ENCODE assay signal across 19 cellular contexts in the genomic region with DNA sequence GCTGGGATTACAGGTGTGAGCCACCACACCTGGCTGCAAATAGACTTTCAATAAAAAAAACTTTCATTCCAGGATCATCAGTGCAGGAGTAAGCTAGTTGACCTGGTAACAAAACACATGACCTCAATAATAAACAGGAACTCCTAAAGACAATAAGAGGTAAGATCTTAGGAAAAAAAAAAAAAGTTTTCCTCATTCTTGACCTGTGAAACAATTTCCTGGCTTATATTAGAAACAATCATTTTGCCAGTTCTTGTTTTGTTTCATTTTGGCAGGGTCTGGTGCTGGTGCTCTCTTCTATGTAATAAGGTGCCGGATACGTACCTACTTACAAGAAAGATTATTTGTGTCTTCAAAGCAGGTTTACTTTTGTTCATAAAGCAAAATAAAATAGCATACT.
DNase-seq lines count a peak whose midpoint lies in the region; ATAC-seq and TF ChIP-seq lines count a peak whose summit lies in the region.
"Had no signal": no experiment of that assay in that cellular context is flagged by ENCODE, and none has a peak within 500 bp of the region (broad histone marks: within the 10 kb centered on the region; RNA-seq: fewer than 3 reads in every experiment).

No MANE protein-coding gene starts in this region.

- H3K4me3 ChIP-seq in body of pancreas = no peak overlapping the region
- H3K4me3 ChIP-seq in subcutaneous abdominal adipose tissue (ENCODE audit: low read depth in 1 of 5, low read length in 5 of 5) = no peak overlapping the region
- H3K4me3 ChIP-seq: BLaER1 treated with 17β-estradiol and CSF1 and Interleukin-3, amounts not matched to agents 10 nM and 100 nM; MG63 had no signal

- WGBS in body of pancreas, 2 donors = 85 to 91% methylated on average over 2 of the region's 2 CpGs

- H3K27ac ChIP-seq in body of pancreas (no peak overlapping the region), subcutaneous abdominal adipose tissue (ENCODE audit: low read depth, low read length) (peak overlapping the region; percentile 69)
- H3K27ac ChIP-seq: 22Rv1; BLaER1 treated with 17β-estradiol and CSF1 and Interleukin-3, amounts not matched to agents 10 nM and 100 nM had no signal

- TF ChIP-seq CTCF in body of pancreas (IDR thresholded peaks at IDR 0.05) = no peak

- H3K36me3 ChIP-seq in body of pancreas (replicated peaks in 1 of 2; ENCODE audit: insufficient read depth in 1 of 2, low read depth in 2 of 2) (no peaks in the 10 kb centered on the region), subcutaneous abdominal adipose tissue (ENCODE audit: control insufficient read depth in 5 of 5, insufficient read depth in 5 of 5, low read length in 5 of 5) (no peaks in the 10 kb centered on the region)
- H3K36me3 ChIP-seq: BLaER1 treated with 17β-estradiol and CSF1 and Interleukin-3, amounts not matched to agents 10 nM and 100 nM; MG63 had no signal

- intact Hi-C loops in body of pancreas (cut with DNase I) = no loop called here

- DNase-seq in DMS53 (lab: John Stamatoyannopoulos, UW) = peak; percentile 76
- no peak for DNase-seq in DMS53 treated with DMSO at 0.1 percent for 48 hours (lab: John Stamatoyannopoulos, UW; ENCODE audit: unreplicated experiment)
- no peak for DNase-seq in body of pancreas
- peak; percentile 42 for DNase-seq in glomerular endothelial cell (ENCODE audit: extremely low read depth, low read depth, low spot score)
- no peak for DNase-seq in AG08396 (ENCODE audit: low spot score)
- no peak for DNase-seq in cerebellum (ENCODE audit: low spot score)
- DNase-seq: KG1, MG63, NCI-H1105, NCI-H1694 treated with DMSO at 0.1 percent for 48 hours, NCI-H446 treated with DMSO at 0.1 percent for 48 hours, NCI-H774, SK-N-SH had no signal

- no peak overlapping the region for H3K9ac ChIP-seq in subcutaneous abdominal adipose tissue (ENCODE audit: low read length in 5 of 5)
- H3K9ac ChIP-seq: BLaER1 treated with 17β-estradiol and CSF1 and Interleukin-3, amounts not matched to agents 10 nM and 100 nM; SK-N-SH had no signal

- ATAC-seq in body of pancreas (peak; percentile 59), HG03571 (IDR thresholded peaks at IDR 0.05; ENCODE audit: unreplicated experiment) (no peak)
- ATAC-seq: Panc1, Right ventricle myocardium inferior had no signal

- H3K9me3 ChIP-seq in body of pancreas = no peaks in the 10 kb centered on the region
- H3K9me3 ChIP-seq in subcutaneous abdominal adipose tissue (ENCODE audit: control insufficient read depth in 5 of 5, low read length in 5 of 5) = peaks cover 0 to 2% (median 0%) of the 10 kb centered on the region in 5 donors
- H3K9me3 ChIP-seq: SK-N-SH had no signal

- H3K27me3 ChIP-seq in body of pancreas (no peaks in the 10 kb centered on the region), subcutaneous abdominal adipose tissue (ENCODE audit: control insufficient read depth in 5 of 5, insufficient read depth in 4 of 5, low read length in 5 of 5) (no peaks in the 10 kb centered on the region)
- H3K27me3 ChIP-seq: BLaER1 treated with 17β-estradiol and CSF1 and Interleukin-3, amounts not matched to agents 10 nM and 100 nM; MG63 had no signal

- H3K4me1 ChIP-seq in body of pancreas (peaks cover 13% of the 10 kb centered on the region), subcutaneous abdominal adipose tissue (ENCODE audit: control insufficient read depth in 5 of 5, insufficient read depth in 5 of 5, low read length in 5 of 5) (peaks cover 0 to 5% (median 0%) of the 10 kb centered on the region in 5 donors)

- no peak for TF ChIP-seq POLR2A in body of pancreas (IDR thresholded peaks at IDR 0.05)

Comparison
In these comparisons a context has a peak if more than half of its experiments do, and no peak if none do; other contexts are left out.
1. DNase-seq: peak in DMS53 (single experiment) and glomerular endothelial cell (single experiment); none in DMS53 treated with DMSO at 0.1 percent for 48 hours (single experiment), body of pancreas (0 of 4), AG08396 (single experiment) and cerebellum (single experiment).